Comparison of ENCODE assay signal across 1 cellular context in the genomic region with DNA sequence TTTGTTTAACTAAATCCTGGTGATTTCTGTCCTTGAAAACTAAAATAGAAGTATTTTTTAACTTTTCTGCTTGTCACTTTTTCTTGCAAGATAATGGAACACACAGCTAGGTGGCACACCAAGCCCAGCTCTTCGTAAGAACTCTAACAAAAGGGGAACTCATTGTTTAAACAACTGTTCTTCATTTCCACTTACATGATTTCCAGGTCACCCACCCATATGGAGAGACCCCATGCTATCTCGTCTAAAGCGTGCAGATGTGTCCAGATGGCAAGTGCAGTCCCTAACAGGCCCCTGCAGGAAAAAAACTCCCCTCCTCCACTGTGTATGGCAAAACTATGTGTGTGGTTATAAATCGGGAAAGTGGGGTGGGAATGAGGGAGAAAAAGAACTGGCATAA.
A peak's percentile ranks its signal among the peaks of the same experiment; 100 is the strongest.
TF ChIP-seq lines count a peak whose summit lies in the region.

No MANE protein-coding gene starts in this region.

TF ChIP-seq in K562, 482 proteins besides CTCF, POLR2A, EP300 and RAD21 (continued from another document):
- TF ChIP-seq, protein P1, sequence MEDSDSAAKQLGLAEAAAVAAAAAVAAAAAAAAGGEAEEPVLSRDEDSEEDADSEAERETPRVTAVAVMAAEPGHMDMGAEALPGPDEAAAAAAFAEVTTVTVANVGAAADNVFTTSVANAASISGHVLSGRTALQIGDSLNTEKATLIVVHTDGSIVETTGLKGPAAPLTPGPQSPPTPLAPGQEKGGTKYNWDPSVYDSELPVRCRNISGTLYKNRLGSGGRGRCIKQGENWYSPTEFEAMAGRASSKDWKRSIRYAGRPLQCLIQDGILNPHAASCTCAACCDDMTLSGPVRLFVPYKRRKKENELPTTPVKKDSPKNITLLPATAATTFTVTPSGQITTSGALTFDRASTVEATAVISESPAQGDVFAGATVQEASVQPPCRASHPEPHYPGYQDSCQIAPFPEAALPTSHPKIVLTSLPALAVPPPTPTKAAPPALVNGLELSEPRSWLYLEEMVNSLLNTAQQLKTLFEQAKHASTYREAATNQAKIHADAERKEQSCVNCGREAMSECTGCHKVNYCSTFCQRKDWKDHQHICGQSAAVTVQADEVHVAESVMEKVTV (CRISPR knock-in tag; IDR thresholded peaks at IDR 0.05): peak; percentile 46; the same call in 1 of the 2 replicates
- TF ChIP-seq KLF13 (tag; IDR thresholded peaks at IDR 0.05; ENCODE audit: borderline replicate concordance, low read depth): no peak
- TF ChIP-seq ZNF79 (CRISPR knock-in tag; IDR thresholded peaks at IDR 0.05; ENCODE audit: low read depth): no peak
- TF ChIP-seq POLR2G (IDR thresholded peaks at IDR 0.05; ENCODE audit: low read depth, low read length): no peak
- TF ChIP-seq IRF2 (CRISPR knock-in tag; IDR thresholded peaks at IDR 0.05): no peak
- TF ChIP-seq, protein P2, sequence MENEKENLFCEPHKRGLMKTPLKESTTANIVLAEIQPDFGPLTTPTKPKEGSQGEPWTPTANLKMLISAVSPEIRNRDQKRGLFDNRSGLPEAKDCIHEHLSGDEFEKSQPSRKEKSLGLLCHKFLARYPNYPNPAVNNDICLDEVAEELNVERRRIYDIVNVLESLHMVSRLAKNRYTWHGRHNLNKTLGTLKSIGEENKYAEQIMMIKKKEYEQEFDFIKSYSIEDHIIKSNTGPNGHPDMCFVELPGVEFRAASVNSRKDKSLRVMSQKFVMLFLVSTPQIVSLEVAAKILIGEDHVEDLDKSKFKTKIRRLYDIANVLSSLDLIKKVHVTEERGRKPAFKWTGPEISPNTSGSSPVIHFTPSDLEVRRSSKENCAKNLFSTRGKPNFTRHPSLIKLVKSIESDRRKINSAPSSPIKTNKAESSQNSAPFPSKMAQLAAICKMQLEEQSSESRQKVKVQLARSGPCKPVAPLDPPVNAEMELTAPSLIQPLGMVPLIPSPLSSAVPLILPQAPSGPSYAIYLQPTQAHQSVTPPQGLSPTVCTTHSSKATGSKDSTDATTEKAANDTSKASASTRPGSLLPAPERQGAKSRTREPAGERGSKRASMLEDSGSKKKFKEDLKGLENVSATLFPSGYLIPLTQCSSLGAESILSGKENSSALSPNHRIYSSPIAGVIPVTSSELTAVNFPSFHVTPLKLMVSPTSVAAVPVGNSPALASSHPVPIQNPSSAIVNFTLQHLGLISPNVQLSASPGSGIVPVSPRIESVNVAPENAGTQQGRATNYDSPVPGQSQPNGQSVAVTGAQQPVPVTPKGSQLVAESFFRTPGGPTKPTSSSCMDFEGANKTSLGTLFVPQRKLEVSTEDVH (IDR thresholded peaks at IDR 0.05; ENCODE audit: low read depth, partially characterized antibody): no peak
- TF ChIP-seq RHOXF2B (CRISPR knock-in tag; conservative IDR thresholded peaks at IDR 0.05): no peak
- TF ChIP-seq KHSRP (IDR thresholded peaks at IDR 0.05): no peak
- TF ChIP-seq SMC3 (conservative IDR thresholded peaks at IDR 0.05; ENCODE audit: insufficient read depth, low read depth, low read length): 0 out of 2 replicates have a peak, but pooled peaks have one; percentile 16
- TF ChIP-seq ZNF785 (CRISPR knock-in tag; IDR thresholded peaks at IDR 0.05): no peak
- TF ChIP-seq KDM5B (IDR thresholded peaks at IDR 0.05; ENCODE audit: insufficient replicate concordance, low read depth, low read length): no peak
- TF ChIP-seq, protein P3, sequence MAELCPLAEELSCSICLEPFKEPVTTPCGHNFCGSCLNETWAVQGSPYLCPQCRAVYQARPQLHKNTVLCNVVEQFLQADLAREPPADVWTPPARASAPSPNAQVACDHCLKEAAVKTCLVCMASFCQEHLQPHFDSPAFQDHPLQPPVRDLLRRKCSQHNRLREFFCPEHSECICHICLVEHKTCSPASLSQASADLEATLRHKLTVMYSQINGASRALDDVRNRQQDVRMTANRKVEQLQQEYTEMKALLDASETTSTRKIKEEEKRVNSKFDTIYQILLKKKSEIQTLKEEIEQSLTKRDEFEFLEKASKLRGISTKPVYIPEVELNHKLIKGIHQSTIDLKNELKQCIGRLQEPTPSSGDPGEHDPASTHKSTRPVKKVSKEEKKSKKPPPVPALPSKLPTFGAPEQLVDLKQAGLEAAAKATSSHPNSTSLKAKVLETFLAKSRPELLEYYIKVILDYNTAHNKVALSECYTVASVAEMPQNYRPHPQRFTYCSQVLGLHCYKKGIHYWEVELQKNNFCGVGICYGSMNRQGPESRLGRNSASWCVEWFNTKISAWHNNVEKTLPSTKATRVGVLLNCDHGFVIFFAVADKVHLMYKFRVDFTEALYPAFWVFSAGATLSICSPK (IDR thresholded peaks at IDR 0.05; ENCODE audit: borderline replicate concordance): no peak
- no peak for TF ChIP-seq NFIX (CRISPR knock-in tag; IDR thresholded peaks at IDR 0.05; ENCODE audit: low read depth)
